ENCODE assay signal across 8 cellular contexts in genomic region chr17:2056221-2057129, GRCh38.
DNase-seq lines count a peak whose midpoint lies in the region; ATAC-seq lines count a peak whose summit lies in the region.

No MANE protein-coding gene starts in this region.

- ATAC-seq in HG02798 (IDR thresholded peaks at IDR 0.05; ENCODE audit: poor library complexity, unreplicated experiment) (no peak), HG03039 (IDR thresholded peaks at IDR 0.05; ENCODE audit: unreplicated experiment) (no peak), GM21619 (IDR thresholded peaks at IDR 0.05; ENCODE audit: unreplicated experiment) (no peak)

- DNase-seq in HCEC 1CT = peak; percentile 69
- DNase-seq in activated naive CD4-positive, alpha-beta T cell treated with Interleukin-2 at 50 U/mL for 16 hours = peak; percentile 56
- peak; percentile 77 for DNase-seq in iris pigment epithelial cell (ENCODE audit: low read depth)
- DNase-seq in stimulated activated CD8-positive, alpha-beta memory T cell treated with anti-CD3 and anti-CD28 coated beads, Interleukin-4, amount 100 ng/mL, for 48 hours = peak; percentile 66
- DNase-seq in anterior cingulate cortex (lab: John Stamatoyannopoulos, UW) = no peak

Comparison
In these comparisons a context has a peak if more than half of its experiments do, and no peak if none do; other contexts are left out.
1. DNase-seq: peak in HCEC 1CT (single experiment), activated naive CD4-positive, alpha-beta T cell treated with Interleukin-2 at 50 U/mL for 16 hours (single experiment), iris pigment epithelial cell (single experiment) and stimulated activated CD8-positive, alpha-beta memory T cell treated with anti-CD3 and anti-CD28 coated beads, Interleukin-4, amount 100 ng/mL, for 48 hours (single experiment); none in anterior cingulate cortex (0 of 58).